ENCODE assay signal across 1 cellular context in genomic region chr18:62506495-62507143, GRCh38.
TF ChIP-seq lines count a peak whose summit lies in the region.

No MANE protein-coding gene starts in this region.

TF ChIP-seq in WTC11, 78 proteins besides CTCF, POLR2A, EP300 and RAD21 (continued from another document):
- TF ChIP-seq PRDM15 (CRISPR knock-in tag; IDR thresholded peaks at IDR 0.05) (no peak), AR (CRISPR knock-in tag; IDR thresholded peaks at IDR 0.05) (no peak), STAT6 (CRISPR knock-in tag; conservative IDR thresholded peaks at IDR 0.05; ENCODE audit: low read depth) (no peak), ZSCAN18 (CRISPR knock-in tag; IDR thresholded peaks at IDR 0.05) (no peak), HMGXB4 (CRISPR knock-in tag; IDR thresholded peaks at IDR 0.05) (no peak), PRRX2 (CRISPR knock-in tag; IDR thresholded peaks at IDR 0.05) (no peak)
TF ChIP-seq in WTC11: peak in this region for 0.
